25 cellular contexts compared by ENCODE assay signal in genomic region chr7:34331102-34331501, GRCh38.
"Had no signal": no experiment of that assay in that cellular context is flagged by ENCODE, and none has a peak within 500 bp of the region (broad histone marks: within the 10 kb centered on the region; RNA-seq: fewer than 3 reads in every experiment).

No MANE protein-coding gene starts in this region.

- H3K27me3 ChIP-seq: colonic mucosa, esophagus muscularis mucosa, gastrocnemius medialis, gastroesophageal sphincter, hepatocyte had no signal

- H3K4me1 ChIP-seq: colonic mucosa, esophagus muscularis mucosa, esophagus squamous epithelium, gastrocnemius medialis, gastroesophageal sphincter, heart left ventricle, heart right ventricle had no signal

- DNase-seq: colonic mucosa; cortex of kidney; dermis blood vessel endothelial cell; dorsolateral prefrontal cortex; effector CD4-positive, alpha-beta T cell; effector CD8-positive, alpha-beta T cell; effector memory CD4-positive, alpha-beta T cell; effector memory CD8-positive, alpha-beta T cell; endodermal cell; erythroblast; esophagus squamous epithelium; foreskin fibroblast; foreskin melanocyte; gastrocnemius medialis; glutamatergic neuron; head of caudate nucleus; heart left ventricle; heart right ventricle; hippocampal formation had no signal

- H3K27ac ChIP-seq: colonic mucosa, coronary artery, dorsolateral prefrontal cortex, epithelial cell of prostate, esophagus muscularis mucosa, esophagus squamous epithelium, gastrocnemius medialis, gastroesophageal sphincter, heart left ventricle, heart right ventricle, hepatocyte had no signal

- H3K9me3 ChIP-seq: colonic mucosa, esophagus muscularis mucosa, esophagus squamous epithelium, gastrocnemius medialis, gastroesophageal sphincter, heart left ventricle, heart right ventricle had no signal

- H3K4me2 ChIP-seq: hepatocyte had no signal

- H3K4me3 ChIP-seq: colonic mucosa, coronary artery, dorsolateral prefrontal cortex, esophagus muscularis mucosa, esophagus squamous epithelium, gastrocnemius medialis, gastroesophageal sphincter, heart left ventricle, heart right ventricle, hepatocyte had no signal

- H3K27ac Mint-ChIP-seq: dendritic cell treated with granulocyte-macrophage colony-stimulating factor and Interleukin-4, amounts not matched to agents 40 ng/mL and 50 ng/mL, for 4 days; effector memory CD8-positive, alpha-beta T cell; endodermal cell had no signal

- ATAC-seq: effector memory CD8-positive, alpha-beta T cell; gastrocnemius medialis; gastroesophageal sphincter; heart left ventricle; heart right ventricle had no signal

- H3K27me3 Mint-ChIP-seq: dendritic cell treated with granulocyte-macrophage colony-stimulating factor and Interleukin-4, amounts not matched to agents 40 ng/mL and 50 ng/mL, for 4 days; effector memory CD8-positive, alpha-beta T cell had no signal

- H2AFZ ChIP-seq: hepatocyte had no signal

- H3K79me2 ChIP-seq: hepatocyte had no signal

- H3K36me3 ChIP-seq: colonic mucosa, esophagus muscularis mucosa, esophagus squamous epithelium, gastrocnemius medialis, gastroesophageal sphincter, heart left ventricle, heart right ventricle had no signal

- H3K4me3 Mint-ChIP-seq: dendritic cell treated with granulocyte-macrophage colony-stimulating factor and Interleukin-4, amounts not matched to agents 40 ng/mL and 50 ng/mL, for 4 days; effector memory CD8-positive, alpha-beta T cell; endodermal cell had no signal
